In the genomic region with DNA sequence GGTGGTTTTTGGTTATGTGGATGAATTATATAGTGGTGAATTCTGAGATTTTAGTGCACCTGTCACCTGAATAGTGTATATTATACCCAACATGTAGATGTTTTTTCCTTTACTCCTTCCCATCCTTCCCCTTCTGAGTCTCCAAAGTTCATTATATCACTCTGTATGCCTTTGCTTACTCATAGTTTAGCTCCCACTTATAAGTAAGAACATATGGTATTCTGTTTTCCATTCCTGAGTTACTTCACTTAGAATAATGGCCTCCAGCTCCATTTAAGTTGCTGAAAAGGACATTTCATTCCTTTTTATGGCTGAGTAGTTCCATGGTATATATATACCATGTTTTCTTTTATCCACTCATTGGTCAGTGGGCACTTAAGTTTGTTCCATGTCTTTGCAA, we compare ENCODE assay signal across 8 cellular contexts.
"Had no signal": no experiment of that assay in that cellular context is flagged by ENCODE, and none has a peak within 500 bp of the region (broad histone marks: within the 10 kb centered on the region; RNA-seq: fewer than 3 reads in every experiment).

No MANE protein-coding gene starts in this region.

- ATAC-seq: GM23338, K562 had no signal

- H3K4me3 ChIP-seq: GM23338, K562 had no signal

- DNase-seq: H9, HCEC 1CT, HFFc6, IMR-90, KG1 had no signal

- H3K4me3 Mint-ChIP-seq: GM23338, H9, HFFc6 had no signal

- H3K9me3 Mint-ChIP-seq: GM23338, H9, HFFc6 had no signal

- H3K27ac ChIP-seq: HL-60 had no signal

- H2AFZ ChIP-seq: GM23338 had no signal

- H3K4me2 ChIP-seq: GM23338 had no signal
